19 cellular contexts compared by ENCODE assay signal in the genomic region with DNA sequence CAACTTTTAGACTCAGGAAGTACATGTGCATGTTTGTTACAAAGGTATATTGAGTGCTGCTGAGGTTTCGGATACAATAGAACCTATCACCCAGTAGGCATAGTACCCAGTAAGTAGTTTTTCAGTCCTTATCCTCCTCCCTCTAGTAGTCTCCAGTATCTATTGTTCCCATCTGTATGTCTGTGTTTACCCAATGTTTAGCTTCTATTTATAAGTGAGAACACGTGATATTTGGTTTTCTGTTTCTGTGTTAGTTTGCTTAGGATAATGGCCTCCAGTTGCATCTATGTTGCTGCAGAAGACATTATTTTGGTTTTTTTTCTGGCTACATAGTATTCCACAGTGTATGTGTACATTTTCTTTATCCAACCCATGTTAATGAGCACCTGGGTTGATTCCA. TPM values are rescaled to one million over a fixed set of nuclear protein-coding genes. Genes with fewer than 3 reads are reported as not detected.
A peak's percentile ranks its signal among the peaks of the same experiment; 100 is the strongest.
DNase-seq lines count a peak whose midpoint lies in the region; FAIRE-seq and TF ChIP-seq lines count a peak whose summit lies in the region.
"Had no signal": no experiment of that assay in that cellular context is flagged by ENCODE, and none has a peak within 500 bp of the region (broad histone marks: within the 10 kb centered on the region; RNA-seq: fewer than 3 reads in every experiment).

No MANE protein-coding gene starts in this region.

- DNase-seq in NCI-H748 (lab: John Stamatoyannopoulos, UW; ENCODE audit: unreplicated experiment) (peak; percentile 7), NCI-H748 treated with DMSO at 0.1 percent for 48 hours (lab: John Stamatoyannopoulos, UW) (no peak), GM12891 (ENCODE audit: insufficient read length, low spot score) (no peak), NCI-H69 (lab: John Stamatoyannopoulos, UW) (peak; percentile 13), SKM-1 treated with dmso at 0.1 percent for 144 hours (lab: John Stamatoyannopoulos, UW; ENCODE audit: unreplicated experiment) (no peak), HCEC 1CT (no peak), globus pallidus (ENCODE audit: low spot score) (no peak)
- DNase-seq: AML-193; Caco-2; Calu3; CD4-positive, alpha-beta T cell; CD8-positive, alpha-beta T cell; DMS79 treated with DMSO at 0.1 percent for 48 hours; GF-D8 had no signal

- no peak for TF ChIP-seq POLR2A in GM12891 (IDR thresholded peaks at IDR 0.05; ENCODE audit: low read depth, low read length)

- FAIRE-seq in GM12891 (lab: Jason Lieb, UNC) = peak; percentile 26
- FAIRE-seq: A549, D721Med, G401.6, GM12892, GM18507 had no signal

TF ChIP-seq in GM12891, 5 proteins besides CTCF, POLR2A, EP300 and RAD21:
- TF ChIP-seq TAF1 (IDR thresholded peaks at IDR 0.05; ENCODE audit: low read depth, low read length) (no peak), PAX5 (IDR thresholded peaks at IDR 0.05; ENCODE audit: insufficient read depth, low read length, severe bottlenecking) (no peak), POU2F2 (IDR thresholded peaks at IDR 0.05; ENCODE audit: low read depth, low read length) (no peak), SPI1 (IDR thresholded peaks at IDR 0.05; ENCODE audit: low read depth, low read length) (no peak)

RNA-seq across cellular contexts. Expression of a gene that starts 47.2 kb away (rescaled TPM):
- polyA plus RNA-seq in GM12891 (2012; ENCODE audit: low read depth, missing spikeins) = 24.8 TPM

RNA-seq across cellular contexts. Expression of a gene that starts 59.2 kb away (rescaled TPM):
- polyA plus RNA-seq in GM12891 (2012; ENCODE audit: low read depth, missing spikeins) = 23.1 TPM

Comparison
In these comparisons a context has a peak if more than half of its experiments do, and no peak if none do; other contexts are left out.
1. DNase-seq: peak in NCI-H748 (single experiment) and NCI-H69 (single experiment); none in NCI-H748 treated with DMSO at 0.1 percent for 48 hours (single experiment), GM12891 (single experiment), SKM-1 treated with dmso at 0.1 percent for 144 hours (single experiment), HCEC 1CT (single experiment) and globus pallidus (single experiment).